Comparison of ENCODE assay signal across 8 cellular contexts in genomic region chr19:49546825-49547565, GRCh38. TPM values are rescaled to one million over a fixed set of nuclear protein-coding genes. Genes with fewer than 3 reads are reported as not detected.
DNase-seq lines count a peak whose midpoint lies in the region; ATAC-seq, FAIRE-seq and TF ChIP-seq lines count a peak whose summit lies in the region.

No MANE protein-coding gene starts in this region.

- POLR2A ChIA-PET in A549 (lab: Yijun Ruan, JAX): interaction anchor here (0.7 to 1.5 kb wide), 8 partner anchors 44 to 130 kb away, joined by 3 to 12 read pairs (median 4); partner anchors contain the start of genes ALDH16A1, PRMT1, RPS11 and SCAF1

- TF ChIP-seq CTCF in A549 (IDR thresholded peaks at IDR 0.05) (peak; percentile 97), GM12872 (IDR thresholded peaks at IDR 0.05; ENCODE audit: insufficient read depth, low read depth, low read length) (peak; percentile 80)

- H3K36me3 ChIP-seq in iPS-20b (ENCODE audit: insufficient read depth, low read depth, low read length): no peaks in the 10 kb centered on the region
- H3K36me3 ChIP-seq in skeletal muscle tissue (ENCODE audit: control insufficient read depth in 3 of 3, insufficient read depth in 3 of 3, low read length in 3 of 3): no peaks in the 10 kb centered on the region

- H3K4me1 ChIP-seq in A549: 0 out of 3 replicates have a peak, but pooled peaks cover 3% of the 10 kb centered on the region
- no peaks in the 10 kb centered on the region for H3K4me1 ChIP-seq in iPS-20b (ENCODE audit: insufficient read depth, low read length)
- H3K4me1 ChIP-seq in skeletal muscle tissue (ENCODE audit: control insufficient read depth in 3 of 3, insufficient read depth in 3 of 3, low read length in 3 of 3): peaks cover 0 to 3% (median 3%) of the 10 kb centered on the region in 3 donors

- TF ChIP-seq RAD21 in A549 (conservative IDR thresholded peaks at IDR 0.05 in 1 of 2, IDR thresholded peaks at IDR 0.05 in 1 of 2): peak; percentile 94 to 98

- H3K4me3 ChIP-seq in A549 (peak overlapping the region; percentile 23; the same call in 1 of the 3 replicates), iPS-20b (ENCODE audit: low read length) (peak overlapping the region; percentile 30; the same call in 1 of the 2 replicates), skeletal muscle tissue (ENCODE audit: low read length in 3 of 3) (peak overlapping the region in 2 of 3 donors; percentile 29 to 54)

- H3K36me3 Mint-ChIP-seq in T-helper 17 cell (ENCODE audit: low read depth): no peaks in the 10 kb centered on the region

- H3K27me3 ChIP-seq in iPS-20b (ENCODE audit: insufficient read depth, low read length) (no peaks in the 10 kb centered on the region), skeletal muscle tissue (ENCODE audit: control insufficient read depth in 3 of 3, insufficient read depth in 3 of 3, low read length in 3 of 3) (no peaks in the 10 kb centered on the region)

- H3K9ac ChIP-seq in iPS-20b (ENCODE audit: low read depth, low read length): no peak overlapping the region
- peak overlapping the region in 2 of 3 donors; percentile 1 to 34 for H3K9ac ChIP-seq in skeletal muscle tissue (ENCODE audit: low read depth in 1 of 3, low read length in 3 of 3)

- H3K9me3 ChIP-seq in A549 (no peaks in the 10 kb centered on the region), T-helper 17 cell (ENCODE audit: control insufficient read depth, low read length, poor library complexity, severe bottlenecking) (no peaks in the 10 kb centered on the region), iPS-20b (ENCODE audit: insufficient read depth, low read depth, low read length) (no peaks in the 10 kb centered on the region), skeletal muscle tissue (ENCODE audit: control insufficient read depth in 3 of 3, low read length in 3 of 3) (no peaks in the 10 kb centered on the region)

- no peak for TF ChIP-seq EP300 in A549 (IDR thresholded peaks at IDR 0.05)

- WGBS in A549 (ENCODE audit: missing lambda C conversion rate): 5% methylated on average over 9 of the region's 9 CpGs

- H3K4me2 ChIP-seq in A549: peak overlapping the region; percentile 76

- DNase-seq in A549 (ENCODE audit: low read depth in 1 of 2, low spot score in 1 of 2) (peak; percentile 91 to 94), NCI-H1930 (lab: John Stamatoyannopoulos, UW) (peak; percentile 73 to 94), T-helper 17 cell (peak in 2 of 3 donors; percentile 32 to 62), brain pericyte (ENCODE audit: low read depth, low spot score) (peak; percentile 78)

- no peak overlapping the region for H3K27ac Mint-ChIP-seq in T-helper 17 cell

- no peak for TF ChIP-seq POLR2A in A549 (IDR thresholded peaks at IDR 0.05; ENCODE audit: low read length)

- H3K27ac ChIP-seq in A549 (peak overlapping the region in 1 of 2 experiments; percentile 29; a peak in 3 of 6 replicates), iPS-20b (ENCODE audit: low read length) (no peak overlapping the region), skeletal muscle tissue (ENCODE audit: low read depth, low read length) (no peak overlapping the region)

- peak overlapping the region; percentile 83 for H3K4me3 Mint-ChIP-seq in T-helper 17 cell

- H3K27me3 Mint-ChIP-seq in T-helper 17 cell: no peaks in the 10 kb centered on the region

- H3K4me1 Mint-ChIP-seq in T-helper 17 cell: peaks cover 21% of the 10 kb centered on the region

- FAIRE-seq in A549 (lab: Jason Lieb, UNC): peak; percentile 100

- peak; percentile 88 to 89 for ATAC-seq in A549
- ATAC-seq in T-helper 17 cell: peak; percentile 88
- no peak for ATAC-seq in GM18868 (IDR thresholded peaks at IDR 0.05; ENCODE audit: unreplicated experiment)

- CTCF ChIA-PET in A549 (lab: Yijun Ruan, JAX): interaction anchor here (0.6 to 19.1 kb wide), 48 partner anchors 11 to 815 kb away, joined by 3 to 426 read pairs (median 5); partner anchors contain the start of genes FLT3LG, GFY, NOSIP and PRMT1

TF ChIP-seq in A549, 52 proteins besides CTCF, POLR2A, EP300 and RAD21:
- TF ChIP-seq SMC3 (IDR thresholded peaks at IDR 0.05) (peak; percentile 94), ELK1 (IDR thresholded peaks at IDR 0.05; ENCODE audit: low read depth, low read length) (no peak), POLR2AphosphoS2 (conservative IDR thresholded peaks at IDR 0.05; ENCODE audit: low read length) (no peak), E2F6 (IDR thresholded peaks at IDR 0.05; ENCODE audit: borderline replicate concordance, low read depth) (no peak), RCOR1 (IDR thresholded peaks at IDR 0.05; ENCODE audit: low read depth, low read length) (no peak), MAX (IDR thresholded peaks at IDR 0.05) (peak; percentile 60), RNF2 (IDR thresholded peaks at IDR 0.05; ENCODE audit: borderline replicate concordance, low read depth) (no peak)

RNA-seq across cellular contexts. Expression of gene RCN3, which starts 19.2 kb away (rescaled TPM):
- polyA plus RNA-seq in A549 (2011; rRNA removed): 0.31 and 0.41 TPM in 2 replicates
- 0.78 and 0.98 TPM in 2 replicates for polyA plus RNA-seq in A549 (2012; cell fraction: cytosol; rRNA removed)
- 5.4 and 5.7 TPM in 2 replicates for polyA plus RNA-seq in A549 (2012; cell fraction: nucleus; rRNA removed)
- polyA plus RNA-seq in A549 (2017; fragmentation: RNase III; extraction: RNeasy Plus Mini Kit Qiagen cat#74134 plus additional on column Dnase treatment): 1.6 to 2.1 TPM (median 1.8 TPM) in 3 replicates
- not detected in 2 replicates for polyA minus RNA-seq in A549 (2011; rRNA and poly(A)+ RNA removed)
- total RNA-seq in T-helper 17 cell: 1 to 10 TPM in 1 of 2 donors, under 1 TPM in 1; 0.97 to 1.3 TPM
- 48.5 TPM for total RNA-seq in skeletal muscle tissue

RNA-seq across cellular contexts. Expression of gene NOSIP, which starts 33.4 kb away (rescaled TPM):
- polyA plus RNA-seq in A549 (2011; rRNA removed) (49.0 and 52.5 TPM in 2 replicates), A549 (2017; fragmentation: RNase III; extraction: RNeasy Plus Mini Kit Qiagen cat#74134 plus additional on column Dnase treatment) (98.0 to 105 TPM (median 101 TPM) in 3 replicates)
- 187 and 189 TPM in 2 replicates for polyA plus RNA-seq in A549 (2012; cell fraction: cytosol; rRNA removed)
- 179 and 276 TPM in 2 replicates for polyA plus RNA-seq in A549 (2012; cell fraction: nucleus; rRNA removed)
- 67.2 and 78.2 TPM in 2 replicates for polyA minus RNA-seq in A549 (2011; rRNA and poly(A)+ RNA removed)
- total RNA-seq in T-helper 17 cell (100 to 1,000 TPM; 161 to 195 TPM), skeletal muscle tissue (73.1 TPM)

RNA-seq across cellular contexts. Expression of gene PRRG2, which starts 34.1 kb away (rescaled TPM):
- polyA plus RNA-seq in A549 (2011; rRNA removed) (0.53 and 0.82 TPM in 2 replicates), A549 (2017; fragmentation: RNase III; extraction: RNeasy Plus Mini Kit Qiagen cat#74134 plus additional on column Dnase treatment) (0.68 to 1.1 TPM (median 1.0 TPM) in 3 replicates)
- polyA plus RNA-seq in A549 (2012; cell fraction: cytosol; rRNA removed): 0.45 and 0.54 TPM in 2 replicates
- 0.55 and 0.66 TPM in 2 replicates for polyA plus RNA-seq in A549 (2012; cell fraction: nucleus; rRNA removed)
- 0.44 and 0.54 TPM in 2 replicates for polyA minus RNA-seq in A549 (2011; rRNA and poly(A)+ RNA removed)
- total RNA-seq in T-helper 17 cell (1 to 10 TPM; 1.1 to 1.3 TPM), skeletal muscle tissue (not detected)

RNA-seq across cellular contexts. Expression of gene FCGRT, which starts 34.5 kb away (rescaled TPM):
- polyA plus RNA-seq in A549 (2011; rRNA removed): 25.7 and 32.0 TPM in 2 replicates
- 20.4 and 28.0 TPM in 2 replicates for polyA plus RNA-seq in A549 (2012; cell fraction: cytosol; rRNA removed)
- polyA plus RNA-seq in A549 (2012; cell fraction: nucleus; rRNA removed): 47.2 and 48.8 TPM in 2 replicates
- polyA plus RNA-seq in A549 (2017; fragmentation: RNase III; extraction: RNeasy Plus Mini Kit Qiagen cat#74134 plus additional on column Dnase treatment): 20.0 to 28.4 TPM (median 28.4 TPM) in 3 replicates
- 23.9 and 24.7 TPM in 2 replicates for polyA minus RNA-seq in A549 (2011; rRNA and poly(A)+ RNA removed)
- 10 to 100 TPM; 18.7 to 24.6 TPM for total RNA-seq in T-helper 17 cell
- 114 TPM for total RNA-seq in skeletal muscle tissue

RNA-seq across cellular contexts. Expression of gene PRR12, which starts 44.0 kb away (rescaled TPM):
- 0.78 and 1.6 TPM in 2 replicates for polyA plus RNA-seq in A549 (2011; rRNA removed)
- 3.9 and 5.4 TPM in 2 replicates for polyA plus RNA-seq in A549 (2012; cell fraction: cytosol; rRNA removed)
- 12.6 and 13.4 TPM in 2 replicates for polyA plus RNA-seq in A549 (2012; cell fraction: nucleus; rRNA removed)
- 13.0 to 16.3 TPM (median 15.6 TPM) in 3 replicates for polyA plus RNA-seq in A549 (2017; fragmentation: RNase III; extraction: RNeasy Plus Mini Kit Qiagen cat#74134 plus additional on column Dnase treatment)
- 0.83 and 2.8 TPM in 2 replicates for polyA minus RNA-seq in A549 (2011; rRNA and poly(A)+ RNA removed)
- total RNA-seq in T-helper 17 cell: 10 to 100 TPM; 44.6 to 50.7 TPM
- total RNA-seq in skeletal muscle tissue: 3.1 TPM

Comparison
In these comparisons a context has a peak if more than half of its experiments do, and no peak if none do; other contexts are left out.
1. RNA of gene RCN3, which starts 19.2 kb away (total RNA-seq): 48.5 TPM in skeletal muscle tissue (single experiment); 0.97 to 1.3 TPM in T-helper 17 cell; every median in the first group is over 10 times any median in the second.
2. Peak in every context shown above with its lines, with median percentiles within 50 percentile points of each other: DNase-seq and H3K4me3 ChIP-seq.